11 cellular contexts compared by ENCODE assay signal in genomic region chr11:8533332-8533731, GRCh38.
DNase-seq lines count a peak whose midpoint lies in the region; ATAC-seq, FAIRE-seq and TF ChIP-seq lines count a peak whose summit lies in the region.
"Had no signal": no experiment of that assay in that cellular context is flagged by ENCODE, and none has a peak within 500 bp of the region (broad histone marks: within the 10 kb centered on the region; RNA-seq: fewer than 3 reads in every experiment).

No MANE protein-coding gene starts in this region.

- CTCF ChIA-PET in Panc1 (lab: Charles Lee) = no interaction called here

- intact Hi-C loops in Panc1 (cut with micrococcal nuclease; ENCODE audit: unreplicated experiment) = no loop called here

- ATAC-seq in HG03039 (IDR thresholded peaks at IDR 0.05; ENCODE audit: unreplicated experiment) = peak; percentile 63
- ATAC-seq in Panc1 = no peak

- H3K36me3 ChIP-seq in Panc1 (ENCODE audit: control insufficient read depth, insufficient read depth, low read length) = no peaks in the 10 kb centered on the region
- H3K36me3 ChIP-seq: SJCRH30 had no signal

- no TSS peak for BruUV-seq in Panc1 (replicated peaks; lab: Mats Ljungman, UMichigan)

- H3K4me3 ChIP-seq in Panc1 (ENCODE audit: low read depth in 2 of 2, low read length in 2 of 2) = no peak overlapping the region
- H3K4me3 ChIP-seq: SJCRH30 had no signal

- no peak overlapping the region for H3K27ac ChIP-seq in Panc1 (ENCODE audit: low read length)
- H3K27ac ChIP-seq: SJCRH30 had no signal

- TF ChIP-seq CTCF in Panc1 (IDR thresholded peaks at IDR 0.05) = peak; percentile 28; the same call in 1 of the 2 replicates

- POLR2A ChIA-PET in Panc1 (lab: Charles Lee) = no interaction called here

- in situ Hi-C loops in Panc1 (cut with HindIII; ENCODE audit: low pct_unique_long_range_greater_than_20kb, low sequenced_read_pairs) = no loop called here
- in situ Hi-C loops in KBM-7 (cut with MboI; ENCODE audit: low pct_unique_long_range_greater_than_20kb, low sequenced_read_pairs) = no loop called here

- DNase-seq in DMS 273 (lab: John Stamatoyannopoulos, UW; ENCODE audit: unreplicated experiment) = peak; percentile 64
- peak; percentile 28 for DNase-seq in GM19239 (ENCODE audit: insufficient read length, low spot score)
- no peak for DNase-seq in Panc1 (ENCODE audit: low read depth, low spot score)
- DNase-seq in KBM-7 = no peak
- no peak for DNase-seq in activated CD8-positive, alpha-beta memory T cell treated with anti-CD3 and anti-CD28 coated beads, Interleukin-2, amount 50 U/mL, for 4 hours
- no peak for DNase-seq in activated CD4-positive, alpha-beta T cell treated with anti-CD3 and anti-CD28 coated beads for 48 hours
- no peak for DNase-seq in epidermal melanocyte (ENCODE audit: insufficient read length, low spot score)
- DNase-seq: activated effector memory CD4-positive, alpha-beta T cell treated with Interleukin-2 at 50 U/mL for 16 hours; stimulated activated naive CD4-positive, alpha-beta T cell had no signal

- no peaks in the 10 kb centered on the region; the same call in 1 of the 2 replicates for H3K27me3 ChIP-seq in Panc1 (ENCODE audit: control insufficient read depth, insufficient read depth, low read length)
- H3K27me3 ChIP-seq: SJCRH30 had no signal

- H3K9me3 ChIP-seq in Panc1 (ENCODE audit: control insufficient read depth, insufficient read depth, low read depth, low read length) = no peaks in the 10 kb centered on the region
- H3K9me3 ChIP-seq: SJCRH30 had no signal

- peak; percentile 89 for FAIRE-seq in GM19239 (lab: Jason Lieb, UNC)

- H3K4me1 ChIP-seq in Panc1 (ENCODE audit: control insufficient read depth, insufficient read depth, low read length) = no peaks in the 10 kb centered on the region

Comparison
In these comparisons a context has a peak if more than half of its experiments do, and no peak if none do; other contexts are left out.
1. DNase-seq: peak in DMS 273 (single experiment) and GM19239 (single experiment); none in Panc1 (single experiment), KBM-7 (single experiment), activated CD8-positive, alpha-beta memory T cell treated with anti-CD3 and anti-CD28 coated beads, Interleukin-2, amount 50 U/mL, for 4 hours (single experiment), activated CD4-positive, alpha-beta T cell treated with anti-CD3 and anti-CD28 coated beads for 48 hours (single experiment) and epidermal melanocyte (single experiment).